In genomic region chr7:2037805-2038635, GRCh38 we compare ENCODE assay signal across 8 cellular contexts.
DNase-seq lines count a peak whose midpoint lies in the region; ATAC-seq and TF ChIP-seq lines count a peak whose summit lies in the region.

No MANE protein-coding gene starts in this region.

- H3K4me1 ChIP-seq in mucosa of stomach (ENCODE audit: control insufficient read depth, insufficient read depth, low read length): peaks cover 8% of the 10 kb centered on the region

- no peak overlapping the region for H3K4me3 ChIP-seq in mucosa of stomach (ENCODE audit: low read length)

- H3K9me3 Mint-ChIP-seq in brain: peaks cover 0 to 15% (median 7%) of the 10 kb centered on the region in 5 experiments

- H3K36me3 Mint-ChIP-seq in brain: peaks cover 27% of the 10 kb centered on the region

- TF ChIP-seq CTCF in AG09319 (IDR thresholded peaks at IDR 0.05; ENCODE audit: low read depth, low read length) (no peak), brain (conservative IDR thresholded peaks at IDR 0.05) (no peak)

- no peaks in the 10 kb centered on the region for H3K36me3 ChIP-seq in mucosa of stomach (ENCODE audit: control insufficient read depth, insufficient read depth, low read length)

- H3K27me3 ChIP-seq in mucosa of stomach (ENCODE audit: control insufficient read depth, insufficient read depth, low read length): no peaks in the 10 kb centered on the region

- ATAC-seq in HG03432 (IDR thresholded peaks at IDR 0.05; ENCODE audit: unreplicated experiment): peak; percentile 64
- no peak for ATAC-seq in GM19328 (IDR thresholded peaks at IDR 0.05; ENCODE audit: unreplicated experiment)
- ATAC-seq in HG02884 (IDR thresholded peaks at IDR 0.05; ENCODE audit: unreplicated experiment): no peak

- H3K9me3 ChIP-seq in mucosa of stomach (ENCODE audit: control insufficient read depth, low read length): no peaks in the 10 kb centered on the region

- H3K27ac Mint-ChIP-seq in brain: peak overlapping the region; percentile 36 to 82 (median 69)

- H3K4me1 Mint-ChIP-seq in brain: peaks cover 53% of the 10 kb centered on the region

- peaks cover 3% of the 10 kb centered on the region for H3K27me3 Mint-ChIP-seq in brain

- H3K9ac ChIP-seq in mucosa of stomach (ENCODE audit: low read length): peak overlapping the region; percentile 43

- DNase-seq in AG09319 (ENCODE audit: extremely low read depth, low read depth) (peak; percentile 30), NCI-H524 treated with DMSO at 0.1 percent for 48 hours (lab: John Stamatoyannopoulos, UW) (no peak), middle frontal gyrus (ENCODE audit: extremely low spot score, low spot score) (no peak)

- peak overlapping the region; percentile 11 to 56 (median 20) for H3K4me3 Mint-ChIP-seq in brain
